8 cellular contexts compared by ENCODE assay signal in the genomic region with DNA sequence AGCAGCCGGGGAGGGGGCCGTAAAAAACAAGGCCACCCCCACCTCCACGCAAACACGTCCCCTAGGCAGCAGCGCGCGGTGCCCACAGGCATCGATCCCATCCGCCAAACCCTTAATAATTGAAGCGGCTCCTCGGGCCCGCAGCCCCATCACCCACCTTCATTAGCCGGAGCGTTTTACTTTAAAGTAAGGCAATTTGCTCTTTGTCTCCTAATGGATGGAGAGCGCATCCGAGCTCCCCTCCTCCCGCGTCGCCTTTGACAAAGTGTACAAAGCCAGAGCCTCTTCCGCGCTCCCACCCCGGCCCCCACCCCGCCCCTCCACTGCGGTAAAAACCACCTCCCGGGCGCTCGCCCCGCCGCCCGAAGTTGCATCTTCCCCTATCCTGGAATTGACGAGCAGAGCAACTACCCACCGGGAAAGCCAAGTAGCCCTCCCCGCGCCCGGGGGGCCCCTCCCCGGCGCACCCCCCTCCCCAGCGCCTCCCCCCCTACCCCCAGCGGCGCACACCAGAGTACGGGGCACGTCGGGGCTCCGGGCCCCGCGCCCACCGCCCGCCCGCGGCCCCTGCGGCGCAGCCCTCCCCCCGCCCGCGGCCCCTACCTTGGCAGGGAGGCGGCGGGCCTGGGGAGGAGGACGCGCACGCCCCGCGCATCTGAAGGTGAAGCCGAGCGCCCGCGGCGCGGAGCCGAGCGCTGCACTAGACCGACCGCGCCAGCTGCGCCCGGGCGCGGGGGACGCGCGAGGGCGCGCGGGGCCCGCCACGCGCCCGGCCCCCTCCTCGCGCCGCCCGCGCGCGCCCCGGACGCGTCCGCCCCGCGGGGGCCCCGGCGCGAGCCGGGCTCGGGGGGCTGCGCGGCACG. TPM values are rescaled to one million over a fixed set of nuclear protein-coding genes. Genes with fewer than 3 reads are reported as not detected.
A peak's percentile ranks its signal among the peaks of the same experiment; 100 is the strongest.
DNase-seq lines count a peak whose midpoint lies in the region; ATAC-seq and FAIRE-seq lines count a peak whose summit lies in the region.

A gene with protein sequence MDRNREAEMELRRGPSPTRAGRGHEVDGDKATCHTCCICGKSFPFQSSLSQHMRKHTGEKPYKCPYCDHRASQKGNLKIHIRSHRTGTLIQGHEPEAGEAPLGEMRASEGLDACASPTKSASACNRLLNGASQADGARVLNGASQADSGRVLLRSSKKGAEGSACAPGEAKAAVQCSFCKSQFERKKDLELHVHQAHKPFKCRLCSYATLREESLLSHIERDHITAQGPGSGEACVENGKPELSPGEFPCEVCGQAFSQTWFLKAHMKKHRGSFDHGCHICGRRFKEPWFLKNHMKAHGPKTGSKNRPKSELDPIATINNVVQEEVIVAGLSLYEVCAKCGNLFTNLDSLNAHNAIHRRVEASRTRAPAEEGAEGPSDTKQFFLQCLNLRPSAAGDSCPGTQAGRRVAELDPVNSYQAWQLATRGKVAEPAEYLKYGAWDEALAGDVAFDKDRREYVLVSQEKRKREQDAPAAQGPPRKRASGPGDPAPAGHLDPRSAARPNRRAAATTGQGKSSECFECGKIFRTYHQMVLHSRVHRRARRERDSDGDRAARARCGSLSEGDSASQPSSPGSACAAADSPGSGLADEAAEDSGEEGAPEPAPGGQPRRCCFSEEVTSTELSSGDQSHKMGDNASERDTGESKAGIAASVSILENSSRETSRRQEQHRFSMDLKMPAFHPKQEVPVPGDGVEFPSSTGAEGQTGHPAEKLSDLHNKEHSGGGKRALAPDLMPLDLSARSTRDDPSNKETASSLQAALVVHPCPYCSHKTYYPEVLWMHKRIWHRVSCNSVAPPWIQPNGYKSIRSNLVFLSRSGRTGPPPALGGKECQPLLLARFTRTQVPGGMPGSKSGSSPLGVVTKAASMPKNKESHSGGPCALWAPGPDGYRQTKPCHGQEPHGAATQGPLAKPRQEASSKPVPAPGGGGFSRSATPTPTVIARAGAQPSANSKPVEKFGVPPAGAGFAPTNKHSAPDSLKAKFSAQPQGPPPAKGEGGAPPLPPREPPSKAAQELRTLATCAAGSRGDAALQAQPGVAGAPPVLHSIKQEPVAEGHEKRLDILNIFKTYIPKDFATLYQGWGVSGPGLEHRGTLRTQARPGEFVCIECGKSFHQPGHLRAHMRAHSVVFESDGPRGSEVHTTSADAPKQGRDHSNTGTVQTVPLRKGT (minus strand): TSS at position 702 of the 863 bp plus-strand sequence. CDS start 52,188 bp downstream, outside the sequence.

- H3K4me1 Mint-ChIP-seq in T-cell: peaks cover 26 to 43% (median 41%) of the 10 kb centered on the region in 3 donors

- H3K9me3 ChIP-seq in ES-I3 (ENCODE audit: control insufficient read depth, insufficient read depth, low read length): no peaks in the 10 kb centered on the region

- H3K36me3 Mint-ChIP-seq in T-cell: no peaks in the 10 kb centered on the region

- no peak for FAIRE-seq in HTR-8/SVneo (lab: Jason Lieb, UNC)

- H3K36me3 ChIP-seq in ES-I3 (ENCODE audit: insufficient read depth, low read length): no peaks in the 10 kb centered on the region

- peaks cover 4 to 38% of the 10 kb centered on the region in 2 donors for H3K27me3 Mint-ChIP-seq in T-cell

- H3K9me3 Mint-ChIP-seq in T-cell: no peaks in the 10 kb centered on the region

- H3K4me1 ChIP-seq in ES-I3 (ENCODE audit: insufficient read depth, low read length): peaks cover 9% of the 10 kb centered on the region; the same call in 1 of the 2 replicates

- DNase-seq in T-cell (peak in 17 of 34 experiments; percentile 14 to 49 (median 31)), epithelial cell of prostate (ENCODE audit: low read depth, low spot score) (no peak), mucosa of gallbladder (ENCODE audit: low spot score) (no peak), ureter (ENCODE audit: low spot score) (peak; percentile 59), HTR-8/SVneo (ENCODE audit: insufficient read length, low spot score) (no peak)

- H3K4me3 Mint-ChIP-seq in T-cell: peak within 1 kb of the TSS; percentile 90 to 94 (median 92)

- H3K9ac ChIP-seq in ES-I3 (ENCODE audit: low read depth, low read length): peak within 1 kb of the TSS; percentile 77

- H3K27ac ChIP-seq in epithelial cell of prostate: peak within 1 kb of the TSS; percentile 83

- POLR2A ChIA-PET in T-cell (lab: Charles Lee): no interaction called here

- peak; percentile 17 for ATAC-seq in HG03439 (IDR thresholded peaks at IDR 0.05; ENCODE audit: unreplicated experiment)
- peak in 3 of 4 experiments; percentile 24 to 26 (median 25) for ATAC-seq in T-cell (replicated peaks in 1 of 4)
- no peak for ATAC-seq in GM18519 (IDR thresholded peaks at IDR 0.05; ENCODE audit: low FRiP score, unreplicated experiment)

- CTCF ChIA-PET in T-cell (lab: Charles Lee): interaction anchor here in 1 of 2 donors (0.6 kb wide), 1 partner anchor 103 kb away, joined by 4 read pairs; no protein-coding TSS in a partner anchor

- H3K27ac Mint-ChIP-seq in T-cell: peak within 1 kb of the TSS; percentile 61 to 70

RNA-seq across cellular contexts. Expression of the gene that starts here (rescaled TPM):
- 10 to 100 TPM; 22.0 to 31.8 (median 25.7) TPM for total RNA-seq in T-cell
- 48.5 TPM for total RNA-seq in mucosa of gallbladder
- 75.6 TPM for total RNA-seq in ureter
